9 cellular contexts compared by ENCODE assay signal in the genomic region with DNA sequence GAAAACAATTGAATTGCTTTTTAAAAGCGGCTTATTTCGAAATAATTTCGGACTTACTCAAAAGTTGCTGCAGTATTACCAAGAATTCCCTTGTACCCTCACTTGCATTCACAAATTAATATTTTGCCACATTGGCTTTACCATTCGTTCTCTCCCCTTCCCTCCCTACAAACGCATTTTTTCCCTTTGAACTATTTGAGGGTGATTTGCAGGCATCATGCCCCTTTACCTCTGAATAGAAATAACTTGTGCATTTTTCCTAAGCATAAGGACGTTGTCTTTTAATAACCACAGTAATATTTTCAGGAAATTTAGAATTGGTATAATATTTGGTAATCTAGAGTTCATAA. TPM values are rescaled to one million over a fixed set of nuclear protein-coding genes. Genes with fewer than 3 reads are reported as not detected.
DNase-seq lines count a peak whose midpoint lies in the region; ATAC-seq, FAIRE-seq and TF ChIP-seq lines count a peak whose summit lies in the region.
"Had no signal": no experiment of that assay in that cellular context is flagged by ENCODE, and none has a peak within 500 bp of the region (broad histone marks: within the 10 kb centered on the region; RNA-seq: fewer than 3 reads in every experiment).

No MANE protein-coding gene starts in this region.

- H3K9ac ChIP-seq in NT2/D1 (ENCODE audit: insufficient read length, low read depth), result peak overlapping the region; percentile 88

- BruUV-seq in Caco-2 (replicated peaks; lab: Mats Ljungman, UMichigan), result TSS peak; percentile 60

- FAIRE-seq in frontal cortex (lab: Jason Lieb, UNC), result no peak
- FAIRE-seq: colon had no signal

- no peak for TF ChIP-seq EP300 in ovary (IDR thresholded peaks at IDR 0.05)

- peak overlapping the region; percentile 93 for H3K4me3 Mint-ChIP-seq in Caco-2 (ENCODE audit: unreplicated experiment)
- H3K4me3 Mint-ChIP-seq in endothelial cell (ENCODE audit: unreplicated experiment), result peak overlapping the region; percentile 94

- H3K9me3 ChIP-seq in Caco-2, result no peaks in the 10 kb centered on the region
- no peaks in the 10 kb centered on the region for H3K9me3 ChIP-seq in NT2/D1 (ENCODE audit: insufficient read depth, low read length)
- no peaks in the 10 kb centered on the region for H3K9me3 ChIP-seq in ovary

- H3K4me1 ChIP-seq in Caco-2, result peaks cover 5% of the 10 kb centered on the region; the same call in 1 of the 2 replicates
- H3K4me1 ChIP-seq in NT2/D1 (ENCODE audit: insufficient read depth, insufficient read length), result no peaks in the 10 kb centered on the region
- H3K4me1 ChIP-seq in ovary (ENCODE audit: insufficient read depth), result no peaks in the 10 kb centered on the region

- ATAC-seq in HG03039 (IDR thresholded peaks at IDR 0.05; ENCODE audit: unreplicated experiment) (no peak), GM21360 (IDR thresholded peaks at IDR 0.05; ENCODE audit: unreplicated experiment) (no peak)

- 0 to 2% (median 2%) methylated on average over 6 of the region's 6 CpGs for WGBS in ovary, 3 donors

- H3K27ac Mint-ChIP-seq in Caco-2 (ENCODE audit: unreplicated experiment) (peak overlapping the region; percentile 94), endothelial cell (ENCODE audit: unreplicated experiment) (peak overlapping the region; percentile 44)

- POLR2A ChIA-PET in Caco-2 (lab: Charles Lee), result no interaction called here

- H3K4me1 Mint-ChIP-seq in Caco-2 (ENCODE audit: low read depth, unreplicated experiment) (no peaks in the 10 kb centered on the region), endothelial cell (ENCODE audit: unreplicated experiment) (peaks cover 12% of the 10 kb centered on the region)

- H3K27ac ChIP-seq in ovary, result no peak overlapping the region

- no peak for TF ChIP-seq POLR2A in ovary (IDR thresholded peaks at IDR 0.05)

- H3K27me3 Mint-ChIP-seq in Caco-2 (ENCODE audit: insufficient read depth, unreplicated experiment), result no peaks in the 10 kb centered on the region
- H3K27me3 Mint-ChIP-seq in endothelial cell (ENCODE audit: unreplicated experiment), result peaks cover 3% of the 10 kb centered on the region

- intact Hi-C loops in Caco-2 (cut with micrococcal nuclease; ENCODE audit: unreplicated experiment) (no loop called here), ovary (cut with DNase I) (no loop called here)

- CTCF ChIA-PET in Caco-2 (lab: Charles Lee), result no interaction called here

- no peak for TF ChIP-seq CTCF in Caco-2 (IDR thresholded peaks at IDR 0.05; ENCODE audit: insufficient read depth in 1 of 2, low read depth in 1 of 2, low read length in 1 of 2, severe bottlenecking in 1 of 2, unreplicated experiment in 1 of 2)
- TF ChIP-seq CTCF in endothelial cell (IDR thresholded peaks at IDR 0.05; ENCODE audit: unreplicated experiment), result no peak
- TF ChIP-seq CTCF in ovary (IDR thresholded peaks at IDR 0.05), result no peak

- no peaks in the 10 kb centered on the region for H3K27me3 ChIP-seq in Caco-2 (replicated peaks; ENCODE audit: control insufficient read depth, insufficient read depth, low read length)
- H3K27me3 ChIP-seq in NT2/D1 (ENCODE audit: insufficient read depth, insufficient read length), result no peaks in the 10 kb centered on the region
- H3K27me3 ChIP-seq in ovary, result no peaks in the 10 kb centered on the region

- peak overlapping the region; percentile 69 for H3K4me3 ChIP-seq in Caco-2 (ENCODE audit: low read depth, low read length)
- H3K4me3 ChIP-seq in NT2/D1 (ENCODE audit: insufficient read length, low read depth), result peak overlapping the region; percentile 89
- peak overlapping the region; percentile 49 for H3K4me3 ChIP-seq in ovary

- peaks cover 78% of the 10 kb centered on the region for H3K36me3 Mint-ChIP-seq in Caco-2 (ENCODE audit: insufficient read depth, unreplicated experiment)
- H3K36me3 Mint-ChIP-seq in endothelial cell (ENCODE audit: low read depth, unreplicated experiment), result peaks cover 12% of the 10 kb centered on the region

- DNase-seq in Caco-2 (no peak), NT2/D1 (ENCODE audit: low read depth, low spot score) (no peak), endothelial cell (ENCODE audit: low spot score) (no peak), ovary (no peak), SHP77 (lab: John Stamatoyannopoulos, UW) (no peak), frontal cortex (ENCODE audit: low spot score in 2 of 2) (no peak)

- no peaks in the 10 kb centered on the region; the same call in none of the 2 replicates for H3K36me3 ChIP-seq in Caco-2 (ENCODE audit: control insufficient read depth, insufficient read depth, low read length)
- H3K36me3 ChIP-seq in NT2/D1 (ENCODE audit: insufficient read depth, insufficient read length, low read length), result peaks cover 61% of the 10 kb centered on the region
- H3K36me3 ChIP-seq in ovary, result no peaks in the 10 kb centered on the region

- H3K9me3 Mint-ChIP-seq in Caco-2 (ENCODE audit: unreplicated experiment) (no peaks in the 10 kb centered on the region), endothelial cell (ENCODE audit: unreplicated experiment) (no peaks in the 10 kb centered on the region)

RNA-seq across cellular contexts. Expression of a gene that starts 0.6 kb away (rescaled TPM):
- 14.4 and 14.9 TPM in 2 replicates for total RNA-seq in Caco-2 (2022)
- total RNA-seq in endothelial cell (ENCODE audit: unreplicated experiment), result 7.6 TPM
- total RNA-seq in ovary, result 1 to 10 TPM; 3.4 to 8.6 (median 5.1) TPM
- polyA plus RNA-seq in ovary, result 1 to 10 TPM; 1.9 TPM
- total RNA-seq in frontal cortex, result 51.8 TPM
